In the genomic region with DNA sequence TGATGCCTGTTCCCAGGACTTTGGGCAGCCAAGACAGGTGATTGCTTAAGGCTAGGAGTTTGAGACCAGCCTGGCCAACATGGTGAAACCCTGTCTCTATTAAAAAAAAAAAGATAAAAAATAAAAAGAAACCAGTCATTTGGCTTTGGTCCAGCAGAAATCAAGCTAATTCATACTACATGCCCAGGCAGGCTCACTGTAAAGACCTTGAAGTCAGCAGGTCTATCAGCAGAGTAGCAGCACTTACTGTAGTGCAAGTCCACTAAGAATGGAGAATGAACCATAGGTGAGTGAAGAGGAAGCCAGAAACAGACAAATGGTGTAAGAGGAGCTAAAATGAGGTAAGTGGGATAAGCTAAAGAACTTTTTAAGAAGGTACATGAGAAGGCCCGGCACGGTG, we compare ENCODE assay signal across 32 cellular contexts. TPM values are rescaled to one million over a fixed set of nuclear protein-coding genes. Genes with fewer than 3 reads are reported as not detected.
DNase-seq lines count a peak whose midpoint lies in the region; ATAC-seq, FAIRE-seq and TF ChIP-seq lines count a peak whose summit lies in the region.
"Had no signal": no experiment of that assay in that cellular context is flagged by ENCODE, and none has a peak within 500 bp of the region (broad histone marks: within the 10 kb centered on the region; RNA-seq: fewer than 3 reads in every experiment).

No MANE protein-coding gene starts in this region.

- BruUV-seq in K562 (replicated peaks; lab: Mats Ljungman, UMichigan) = no TSS peak

- H3K9me3 Mint-ChIP-seq in activated naive CD8-positive, alpha-beta T cell treated with anti-CD3 and anti-CD28 coated beads, Interleukin-2, amount 10 ng/mL, durations not matched to agents 7 days and 5 days = no peaks in the 10 kb centered on the region
- H3K9me3 Mint-ChIP-seq in activated naive CD8-positive, alpha-beta T cell treated with anti-CD3 and anti-CD28 coated beads for 36 hours = no peaks in the 10 kb centered on the region
- H3K9me3 Mint-ChIP-seq: CD4-positive, alpha-beta memory T cell; endodermal cell; IgD-negative memory B cell; stimulated activated naive CD8-positive, alpha-beta T cell treated with anti-CD3 and anti-CD28 coated beads, Interleukin-15, Interleukin-2, amounts not matched to agents 100 ng/mL and 50 ng/mL, for 24 hours had no signal

- TF ChIP-seq EP300 in K562 (IDR thresholded peaks at IDR 0.05; ENCODE audit: low read length) (no peak), sigmoid colon (IDR thresholded peaks at IDR 0.05) (no peak)

- peaks cover under 1% of the 10 kb centered on the region for H3K4me1 Mint-ChIP-seq in activated naive CD8-positive, alpha-beta T cell treated with anti-CD3 and anti-CD28 coated beads, Interleukin-2, amount 10 ng/mL, durations not matched to agents 7 days and 5 days
- H3K4me1 Mint-ChIP-seq in activated naive CD8-positive, alpha-beta T cell treated with anti-CD3 and anti-CD28 coated beads for 36 hours = no peaks in the 10 kb centered on the region
- H3K4me1 Mint-ChIP-seq: endodermal cell, IgD-negative memory B cell had no signal

- peaks cover 15% of the 10 kb centered on the region; the same call in 1 of the 3 replicates for H3K36me3 ChIP-seq in K562 (ENCODE audit: control insufficient read depth, insufficient read depth, low read length)
- H3K36me3 ChIP-seq in sigmoid colon = peaks cover 0 to 6% (median 0%) of the 10 kb centered on the region in 4 donors
- H3K36me3 ChIP-seq: neutrophil, right atrium auricular region had no signal

- H3K27me3 Mint-ChIP-seq in activated naive CD8-positive, alpha-beta T cell treated with anti-CD3 and anti-CD28 coated beads, Interleukin-2, amount 10 ng/mL, durations not matched to agents 7 days and 5 days = no peaks in the 10 kb centered on the region
- no peaks in the 10 kb centered on the region for H3K27me3 Mint-ChIP-seq in activated naive CD8-positive, alpha-beta T cell treated with anti-CD3 and anti-CD28 coated beads for 36 hours
- H3K27me3 Mint-ChIP-seq: CD4-positive, alpha-beta memory T cell; IgD-negative memory B cell; stimulated activated naive CD8-positive, alpha-beta T cell treated with anti-CD3 and anti-CD28 coated beads, Interleukin-15, Interleukin-2, amounts not matched to agents 100 ng/mL and 50 ng/mL, for 24 hours had no signal

- no peak for TF ChIP-seq RAD21 in K562 (CRISPR knock-in tag; conservative IDR thresholded peaks at IDR 0.05 in 1 of 2, IDR thresholded peaks at IDR 0.05 in 1 of 2)

- intact Hi-C loops in K562 (cut with micrococcal nuclease) (no loop called here), sigmoid colon (cut with DNase I) (no loop called here)

- H4K20me1 ChIP-seq in K562 (replicated peaks; ENCODE audit: control insufficient read depth, insufficient read depth, low read length) = no peaks in the 10 kb centered on the region

- no peak overlapping the region for H3K9ac ChIP-seq in K562 (ENCODE audit: insufficient read depth in 1 of 2, low read depth in 2 of 2, low read length in 2 of 2)

- DNase-seq in activated naive CD8-positive, alpha-beta T cell treated with anti-CD3 and anti-CD28 coated beads, Interleukin-2, amount 10 ng/mL, durations not matched to agents 7 days and 5 days = no peak
- no peak for DNase-seq in activated naive CD8-positive, alpha-beta T cell treated with anti-CD3 and anti-CD28 coated beads for 36 hours
- DNase-seq in NCI-H2171 (lab: John Stamatoyannopoulos, UW) = peak; percentile 49
- no peak for DNase-seq in K562 (ENCODE audit: extremely low read depth in 1 of 4, low spot score in 3 of 4)
- DNase-seq in sigmoid colon = no peak
- no peak for DNase-seq in mucosa of gallbladder (ENCODE audit: low spot score)
- DNase-seq: activated CD4-positive, alpha-beta T cell treated with anti-CD3 and anti-CD28 coated beads for 48 hours; activated effector memory CD4-positive, alpha-beta T cell treated with Interleukin-2 at 50 U/mL for 16 hours; activated T-cell treated with anti-CD3 and anti-CD28 coated beads, Interleukin-2, amount 50 U/mL, for 1 hour; CD4-positive, alpha-beta memory T cell; dermis blood vessel endothelial cell; endodermal cell; esophagus squamous epithelium; foreskin melanocyte; heart left ventricle; islet precursor cell; left ventricle myocardium inferior; mesendoderm; NCI-H1048; NCI-H1930; NCI-H446 treated with DMSO at 0.1 percent for 48 hours; NCI-H82; stimulated activated CD8-positive, alpha-beta memory T cell treated with anti-CD3 and anti-CD28 coated beads, Interleukin-4, amount 100 ng/mL, for 48 hours; T1000; testis had no signal

- H3K9me3 ChIP-seq in K562 (replicated peaks; ENCODE audit: control insufficient read depth, insufficient read depth, low read depth, low read length) (no peaks in the 10 kb centered on the region), sigmoid colon (no peaks in the 10 kb centered on the region)
- H3K9me3 ChIP-seq: esophagus squamous epithelium, heart left ventricle, left ventricle myocardium inferior, neutrophil, right atrium auricular region, testis had no signal

- 90% methylated on average over 2 of the region's 2 CpGs for WGBS in K562 (ENCODE audit: insufficient coverage, low coverage, missing lambda C conversion rate)
- 91 to 96% methylated on average over 2 of the region's 2 CpGs for WGBS in sigmoid colon, 2 donors

- FAIRE-seq in K562 (lab: Jason Lieb, UNC) = no peak
- FAIRE-seq: GM12892 had no signal

- H3K4me1 ChIP-seq in K562 (replicated peaks in 1 of 2; ENCODE audit: control insufficient read depth in 2 of 2, insufficient read depth in 2 of 2, low read length in 2 of 2) (no peaks in the 10 kb centered on the region), sigmoid colon (no peaks in the 10 kb centered on the region)
- H3K4me1 ChIP-seq: right atrium auricular region, testis had no signal

- no peak overlapping the region for H2AFZ ChIP-seq in K562 (ENCODE audit: low read depth, low read length)

- no peaks in the 10 kb centered on the region for H3K9me1 ChIP-seq in K562 (ENCODE audit: control insufficient read depth, insufficient read depth, low read length)

- no peak overlapping the region for H3K4me2 ChIP-seq in K562 (ENCODE audit: insufficient read depth, low read length)

- peaks cover 11% of the 10 kb centered on the region for H3K36me3 Mint-ChIP-seq in activated naive CD8-positive, alpha-beta T cell treated with anti-CD3 and anti-CD28 coated beads, Interleukin-2, amount 10 ng/mL, durations not matched to agents 7 days and 5 days
- peaks cover 17% of the 10 kb centered on the region for H3K36me3 Mint-ChIP-seq in activated naive CD8-positive, alpha-beta T cell treated with anti-CD3 and anti-CD28 coated beads for 36 hours
- H3K36me3 Mint-ChIP-seq: CD4-positive, alpha-beta memory T cell had no signal

- no peak overlapping the region for H3K4me3 Mint-ChIP-seq in activated naive CD8-positive, alpha-beta T cell treated with anti-CD3 and anti-CD28 coated beads, Interleukin-2, amount 10 ng/mL, durations not matched to agents 7 days and 5 days
- no peak overlapping the region for H3K4me3 Mint-ChIP-seq in activated naive CD8-positive, alpha-beta T cell treated with anti-CD3 and anti-CD28 coated beads for 36 hours
- H3K4me3 Mint-ChIP-seq: endodermal cell; IgD-negative memory B cell; stimulated activated naive CD8-positive, alpha-beta T cell treated with anti-CD3 and anti-CD28 coated beads, Interleukin-15, Interleukin-2, amounts not matched to agents 100 ng/mL and 50 ng/mL, for 24 hours had no signal

- no peak overlapping the region for H3K27ac ChIP-seq in K562 (ENCODE audit: extremely low read depth, low read depth, low read length)
- no peak overlapping the region for H3K27ac ChIP-seq in sigmoid colon
- H3K27ac ChIP-seq: esophagus squamous epithelium, heart left ventricle, left ventricle myocardium inferior, neutrophil, right atrium auricular region, testis, VCaP had no signal

- TF ChIP-seq POLR2A in K562 (conservative IDR thresholded peaks at IDR 0.05) (no peak), sigmoid colon (IDR thresholded peaks at IDR 0.05) (no peak)

- CTCF ChIA-PET in K562 (lab: Yijun Ruan, JAX; ENCODE audit: low intra/inter-chr PET ratio) = no interaction called here

- TF ChIP-seq CTCF in K562 (IDR thresholded peaks at IDR 0.05 in 2 of 3, conservative IDR thresholded peaks at IDR 0.05 in 1 of 3; ENCODE audit: insufficient read depth in 2 of 3, low read depth in 1 of 3, low read length in 3 of 3) (no peak), sigmoid colon (IDR thresholded peaks at IDR 0.05) (no peak)

- no peak for ATAC-seq in activated naive CD8-positive, alpha-beta T cell treated with anti-CD3 and anti-CD28 coated beads, Interleukin-2, amount 10 ng/mL, durations not matched to agents 7 days and 5 days (ENCODE audit: low read depth)
- ATAC-seq in K562 = no peak
- ATAC-seq in HG03135 (IDR thresholded peaks at IDR 0.05; ENCODE audit: unreplicated experiment) = no peak
- ATAC-seq: heart left ventricle had no signal

- H3K79me2 ChIP-seq in K562 (ENCODE audit: control insufficient read depth, insufficient read depth, low read length) = no peaks in the 10 kb centered on the region

- in situ Hi-C loops in K562 (cut with MboI) = no loop called here

- peak overlapping the region; percentile 56 for H3K27ac Mint-ChIP-seq in activated naive CD8-positive, alpha-beta T cell treated with anti-CD3 and anti-CD28 coated beads, Interleukin-2, amount 10 ng/mL, durations not matched to agents 7 days and 5 days
- no peak overlapping the region for H3K27ac Mint-ChIP-seq in activated naive CD8-positive, alpha-beta T cell treated with anti-CD3 and anti-CD28 coated beads for 36 hours
- H3K27ac Mint-ChIP-seq: endodermal cell; IgD-negative memory B cell; stimulated activated naive CD8-positive, alpha-beta T cell treated with anti-CD3 and anti-CD28 coated beads, Interleukin-15, Interleukin-2, amounts not matched to agents 100 ng/mL and 50 ng/mL, for 24 hours had no signal

- no peaks in the 10 kb centered on the region for H3K27me3 ChIP-seq in K562 (ENCODE audit: control insufficient read depth in 2 of 2, insufficient read depth in 2 of 2, low read length in 2 of 2)
- H3K27me3 ChIP-seq in sigmoid colon = no peaks in the 10 kb centered on the region
- H3K27me3 ChIP-seq: esophagus squamous epithelium, heart left ventricle, neutrophil, right atrium auricular region, testis had no signal

- POLR2A ChIA-PET in activated naive CD8-positive, alpha-beta T cell treated with anti-CD3 and anti-CD28 coated beads, Interleukin-2, amount 10 ng/mL, durations not matched to agents 7 days and 5 days (lab: Charles Lee) = no interaction called here
- POLR2A ChIA-PET in K562 (lab: Yijun Ruan, JAX) = no interaction called here

- no peak overlapping the region for H3K4me3 ChIP-seq in K562
- H3K4me3 ChIP-seq in sigmoid colon = no peak overlapping the region
- H3K4me3 ChIP-seq: esophagus squamous epithelium, heart left ventricle, left ventricle myocardium inferior, right atrium auricular region, testis had no signal

RNA-seq across cellular contexts. Expression of gene PSPH, which starts 24.7 kb away (rescaled TPM):
- total RNA-seq in activated naive CD8-positive, alpha-beta T cell treated with anti-CD3 and anti-CD28 coated beads, Interleukin-2, amount 10 ng/mL, durations not matched to agents 7 days and 5 days = 10 to 100 TPM in 1 of 2 experiments, 1 to 10 TPM in 1; 7.9 to 10.1 TPM
- 10 to 100 TPM; 36.3 to 38.3 TPM for total RNA-seq in activated naive CD8-positive, alpha-beta T cell treated with anti-CD3 and anti-CD28 coated beads for 36 hours
- total RNA-seq in K562 (2011; cell fraction: chromatin; rRNA removed; ENCODE audit: low replicate concordance) = 28.4 and 41.0 TPM in 2 replicates
- 25.8 and 26.8 TPM in 2 replicates for total RNA-seq in K562 (2011; cell fraction: nucleolus; rRNA removed)
- 42.1 and 43.0 TPM in 2 replicates for total RNA-seq in K562 (2011; cell fraction: nucleoplasm; rRNA removed)
- total RNA-seq in K562 (2014; rRNA removed) (29.1 and 46.8 TPM in 2 replicates), K562 (2014; rRNA removed; fragmentation: Illumina TruSeq; extraction: Trizol) (16.6 and 17.8 TPM in 2 replicates), K562 (2015; rRNA removed; fragmentation: Illumina TruSeq; extraction: Trizol) (12.1 and 13.8 TPM in 2 replicates), K562 (2021) (20.9 and 21.5 TPM in 2 replicates), sigmoid colon (10 to 100 TPM in 2 of 4 donors, 1 to 10 TPM in 2; 7.2 to 18.8 (median 9.9) TPM), mucosa of gallbladder (33.4 TPM)
- polyA plus RNA-seq in K562 (2011; rRNA removed) (18.2 and 20.2 TPM in 2 replicates), K562 (2014; fragmentation: Illumina TruSeq; extraction: Trizol) (25.0 and 29.6 TPM in 2 replicates), K562 (2014; fragmentation: Nextera tagmentation; extraction: Ambion mirVana) (1 to 10 TPM; 6.3 to 9.0 TPM), K562 (2014; rRNA removed) (23.6 and 30.6 TPM in 2 replicates), sigmoid colon (10 to 100 TPM in 1 of 3 donors, 1 to 10 TPM in 2; 7.2 to 15.1 (median 7.2) TPM)
- 19.8 and 22.6 TPM in 2 replicates for polyA plus RNA-seq in K562 (2011; cell fraction: cytosol; rRNA removed)
- polyA plus RNA-seq in K562 (2011; cell fraction: nucleus; rRNA removed) = 7.2 and 14.2 TPM in 2 replicates
- polyA plus RNA-seq in K562 (2012) = 16.0 and 52.1 TPM in 2 replicates
- polyA minus RNA-seq in K562 (2011; rRNA and poly(A)+ RNA removed) = 16.7 and 23.1 TPM in 2 replicates
- polyA minus RNA-seq in K562 (2011; cell fraction: cytosol; rRNA and poly(A)+ RNA removed) = 12.3 and 12.4 TPM in 2 replicates
- 10.4 and 13.3 TPM in 2 replicates for polyA minus RNA-seq in K562 (2011; cell fraction: nucleus; rRNA and poly(A)+ RNA removed)

RNA-seq across cellular contexts. Expression of gene CCT6A, which starts 25.0 kb away (rescaled TPM):
- 100 to 1,000 TPM in 1 of 2 experiments, 10 to 100 TPM in 1; 94.9 to 102 TPM for total RNA-seq in activated naive CD8-positive, alpha-beta T cell treated with anti-CD3 and anti-CD28 coated beads, Interleukin-2, amount 10 ng/mL, durations not matched to agents 7 days and 5 days
- total RNA-seq in activated naive CD8-positive, alpha-beta T cell treated with anti-CD3 and anti-CD28 coated beads for 36 hours = 100 to 1,000 TPM; 340 TPM
- total RNA-seq in K562 (2011; cell fraction: chromatin; rRNA removed; ENCODE audit: low replicate concordance) = 141 and 298 TPM in 2 replicates
- total RNA-seq in K562 (2011; cell fraction: nucleolus; rRNA removed) = 83.9 and 89.7 TPM in 2 replicates
- total RNA-seq in K562 (2011; cell fraction: nucleoplasm; rRNA removed) = 151 and 179 TPM in 2 replicates
- 387 and 445 TPM in 2 replicates for total RNA-seq in K562 (2014; rRNA removed)
- 541 and 575 TPM in 2 replicates for total RNA-seq in K562 (2014; rRNA removed; fragmentation: Illumina TruSeq; extraction: Trizol)
- 437 and 481 TPM in 2 replicates for total RNA-seq in K562 (2015; rRNA removed; fragmentation: Illumina TruSeq; extraction: Trizol)
- 302 and 312 TPM in 2 replicates for total RNA-seq in K562 (2021)
- 586 and 708 TPM in 2 replicates for polyA plus RNA-seq in K562 (2011; rRNA removed)
- polyA plus RNA-seq in K562 (2011; cell fraction: cytosol; rRNA removed) = 195 and 223 TPM in 2 replicates
- 185 and 288 TPM in 2 replicates for polyA plus RNA-seq in K562 (2011; cell fraction: nucleus; rRNA removed)
- 213 and 332 TPM in 2 replicates for polyA plus RNA-seq in K562 (2012)
- 353 and 373 TPM in 2 replicates for polyA plus RNA-seq in K562 (2014; fragmentation: Illumina TruSeq; extraction: Trizol)
- 100 to 1,000 TPM; 244 to 314 TPM for polyA plus RNA-seq in K562 (2014; fragmentation: Nextera tagmentation; extraction: Ambion mirVana)
- 404 and 419 TPM in 2 replicates for polyA plus RNA-seq in K562 (2014; rRNA removed)
- 690 and 857 TPM in 2 replicates for polyA minus RNA-seq in K562 (2011; rRNA and poly(A)+ RNA removed)
- 138 and 195 TPM in 2 replicates for polyA minus RNA-seq in K562 (2011; cell fraction: cytosol; rRNA and poly(A)+ RNA removed)
- 70.1 and 141 TPM in 2 replicates for polyA minus RNA-seq in K562 (2011; cell fraction: nucleus; rRNA and poly(A)+ RNA removed)
- 10 to 100 TPM; 67.0 to 93.1 (median 88.5) TPM for total RNA-seq in sigmoid colon
- 100 to 1,000 TPM in 1 of 3 donors, 10 to 100 TPM in 2; 52.9 to 114 (median 72.4) TPM for polyA plus RNA-seq in sigmoid colon
- 87.6 TPM for total RNA-seq in mucosa of gallbladder

RNA-seq across cellular contexts. Expression of gene SUMF2, which starts 37.5 kb away (rescaled TPM):
- 100 to 1,000 TPM; 147 to 156 TPM for total RNA-seq in activated naive CD8-positive, alpha-beta T cell treated with anti-CD3 and anti-CD28 coated beads, Interleukin-2, amount 10 ng/mL, durations not matched to agents 7 days and 5 days
- total RNA-seq in activated naive CD8-positive, alpha-beta T cell treated with anti-CD3 and anti-CD28 coated beads for 36 hours = 100 to 1,000 TPM; 124 to 129 TPM
- total RNA-seq in K562 (2011; cell fraction: chromatin; rRNA removed; ENCODE audit: low replicate concordance) = 271 and 347 TPM in 2 replicates
- 246 and 285 TPM in 2 replicates for total RNA-seq in K562 (2011; cell fraction: nucleolus; rRNA removed)
- 271 and 311 TPM in 2 replicates for total RNA-seq in K562 (2011; cell fraction: nucleoplasm; rRNA removed)
- total RNA-seq in K562 (2014; rRNA removed) (65.3 and 72.0 TPM in 2 replicates), K562 (2014; rRNA removed; fragmentation: Illumina TruSeq; extraction: Trizol) (67.7 and 74.7 TPM in 2 replicates), K562 (2015; rRNA removed; fragmentation: Illumina TruSeq; extraction: Trizol) (62.1 and 63.0 TPM in 2 replicates), K562 (2021) (90.0 and 96.9 TPM in 2 replicates), sigmoid colon (100 to 1,000 TPM in 2 of 4 donors, 10 to 100 TPM in 2; 87.5 to 107 (median 96.3) TPM), mucosa of gallbladder (245 TPM)
- polyA plus RNA-seq in K562 (2011; rRNA removed) (92.5 and 101 TPM in 2 replicates), K562 (2014; fragmentation: Illumina TruSeq; extraction: Trizol) (108 and 113 TPM in 2 replicates), K562 (2014; fragmentation: Nextera tagmentation; extraction: Ambion mirVana) (10 to 100 TPM; 39.0 to 60.3 TPM), K562 (2014; rRNA removed) (73.8 and 86.3 TPM in 2 replicates), sigmoid colon (10 to 100 TPM; 24.6 to 93.4 (median 38.8) TPM)
- 82.4 and 87.7 TPM in 2 replicates for polyA plus RNA-seq in K562 (2011; cell fraction: cytosol; rRNA removed)
- 249 and 266 TPM in 2 replicates for polyA plus RNA-seq in K562 (2011; cell fraction: nucleus; rRNA removed)
- 89.2 and 130 TPM in 2 replicates for polyA plus RNA-seq in K562 (2012)
- polyA minus RNA-seq in K562 (2011; rRNA and poly(A)+ RNA removed) = 67.1 and 69.3 TPM in 2 replicates
- polyA minus RNA-seq in K562 (2011; cell fraction: cytosol; rRNA and poly(A)+ RNA removed) = 46.0 and 54.4 TPM in 2 replicates
- polyA minus RNA-seq in K562 (2011; cell fraction: nucleus; rRNA and poly(A)+ RNA removed) = 52.2 and 77.6 TPM in 2 replicates
